In genomic region chr3:169865176-169865800, GRCh38 we compare ENCODE assay signal across 1 cellular context.
TF ChIP-seq lines count a peak whose summit lies in the region.

No MANE protein-coding gene starts in this region.

TF ChIP-seq in SK-N-SH treated with all-trans-retinoic acid at 6 μM for 48 hours, 23 proteins besides CTCF, POLR2A, EP300 and RAD21 (continued from another document):
- no peak for TF ChIP-seq PATZ1 (CRISPR knock-in tag; IDR thresholded peaks at IDR 0.05; ENCODE audit: borderline replicate concordance)
- no peak for TF ChIP-seq PPARA (CRISPR knock-in tag; IDR thresholded peaks at IDR 0.05; ENCODE audit: borderline replicate concordance)
- TF ChIP-seq ARNTL (CRISPR knock-in tag; IDR thresholded peaks at IDR 0.05; ENCODE audit: borderline replicate concordance, low read depth): no peak
